18 cellular contexts compared by ENCODE assay signal in genomic region chr4:138249132-138249531, GRCh38.
"Had no signal": no experiment of that assay in that cellular context is flagged by ENCODE, and none has a peak within 500 bp of the region (broad histone marks: within the 10 kb centered on the region; RNA-seq: fewer than 3 reads in every experiment).

No MANE protein-coding gene starts in this region.

- H3K4me3 Mint-ChIP-seq: endodermal cell, naive B cell, nephron had no signal

- H3K27ac Mint-ChIP-seq: endodermal cell, naive B cell, nephron had no signal

- ATAC-seq: foreskin keratinocyte, left colon, left ventricle myocardium superior, sciatic nerve had no signal

- H3K9me3 Mint-ChIP-seq: endodermal cell, naive B cell, nephron had no signal

- H3K27me3 Mint-ChIP-seq: naive B cell had no signal

- H3K36me3 Mint-ChIP-seq: naive B cell had no signal

- DNase-seq: effector CD4-positive, alpha-beta T cell; endodermal cell; erythroblast; foreskin keratinocyte; left colon; left ventricle myocardium superior; mesenchymal stem cell; naive B cell; spleen; stimulated activated CD4-positive, alpha-beta T cell treated with anti-CD3 and anti-CD28 coated beads, Interleukin-15, amount 100 ng/mL, for 24 hours; stimulated activated CD4-positive, alpha-beta T cell treated with anti-CD3 and anti-CD28 coated beads, Interleukin-1b, Interleukin-23, amount 100 ng/mL, for 48 hours; stimulated activated CD4-positive, alpha-beta T cell treated with anti-CD3 and anti-CD28 coated beads, Interleukin-4, amount 100 ng/mL, for 24 hours; stimulated activated naive CD4-positive, alpha-beta T cell; stomach; substantia nigra; transverse colon had no signal

- H3K4me1 Mint-ChIP-seq: endodermal cell, naive B cell, nephron had no signal
